16 cellular contexts compared by ENCODE assay signal in the genomic region with DNA sequence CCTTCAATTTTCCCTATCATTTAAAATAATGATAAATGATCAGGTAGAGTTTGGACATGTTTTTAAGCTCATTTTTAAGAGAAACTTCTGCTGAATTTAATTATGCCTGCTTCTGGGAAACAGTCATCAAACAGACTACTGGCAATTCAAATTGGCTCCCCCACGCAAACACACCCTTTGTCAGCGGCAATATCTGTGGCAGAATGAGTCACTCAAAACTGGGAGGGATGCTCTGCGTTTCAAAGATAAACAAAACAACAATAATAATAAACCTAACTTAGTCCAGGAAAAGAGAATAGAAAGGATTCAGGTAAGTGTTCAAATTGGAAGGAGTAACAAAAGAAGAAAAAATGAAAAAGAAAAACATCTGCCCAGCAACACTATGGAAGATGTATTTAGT.
DNase-seq lines count a peak whose midpoint lies in the region; TF ChIP-seq lines count a peak whose summit lies in the region.
"Had no signal": no experiment of that assay in that cellular context is flagged by ENCODE, and none has a peak within 500 bp of the region (broad histone marks: within the 10 kb centered on the region; RNA-seq: fewer than 3 reads in every experiment).

No MANE protein-coding gene starts in this region.

- H3K4me1 Mint-ChIP-seq in neural progenitor cell = peaks cover 32% of the 10 kb centered on the region
- H3K4me1 Mint-ChIP-seq: CD14-positive monocyte had no signal

- TF ChIP-seq POLR2A in thyroid gland (IDR thresholded peaks at IDR 0.05) = no peak

- no peak overlapping the region for H2AFZ ChIP-seq in neural progenitor cell (replicated peaks)

- H3K9ac ChIP-seq in neural progenitor cell = no peak overlapping the region

- WGBS in thyroid gland, 2 donors = 67% methylated on average over 3 of the region's 3 CpGs

- H3K4me2 ChIP-seq in neural progenitor cell = peak overlapping the region; percentile 58
- H3K4me2 ChIP-seq: A549 had no signal

- H3K36me3 ChIP-seq in MG63 (no peaks in the 10 kb centered on the region), neural progenitor cell (no peaks in the 10 kb centered on the region), thyroid gland (no peaks in the 10 kb centered on the region)

- H3K27ac ChIP-seq in neural progenitor cell (no peak overlapping the region), thyroid gland (no peak overlapping the region)
- H3K27ac ChIP-seq: A549 had no signal

- H3K4me3 Mint-ChIP-seq in neural progenitor cell = no peak overlapping the region
- H3K4me3 Mint-ChIP-seq: CD14-positive monocyte; CD8-positive, alpha-beta T cell; H9 had no signal

- H3F3A ChIP-seq in neural progenitor cell (ENCODE audit: low read depth) = peaks cover 6% of the 10 kb centered on the region

- H3K36me3 Mint-ChIP-seq in neural progenitor cell = no peaks in the 10 kb centered on the region
- H3K36me3 Mint-ChIP-seq: CD14-positive monocyte; CD8-positive, alpha-beta T cell had no signal

- H3K9me3 ChIP-seq in MG63 (no peaks in the 10 kb centered on the region), neural progenitor cell (ENCODE audit: low read depth) (no peaks in the 10 kb centered on the region), thyroid gland (no peaks in the 10 kb centered on the region)
- H3K9me3 ChIP-seq: A549 had no signal

- no peaks in the 10 kb centered on the region for H3K79me2 ChIP-seq in neural progenitor cell (ENCODE audit: low read depth)

- 0 out of 2 replicates have a peak, but pooled peaks cover 5% of the 10 kb centered on the region for H3K27me3 ChIP-seq in MG63
- no peaks in the 10 kb centered on the region for H3K27me3 ChIP-seq in neural progenitor cell
- H3K27me3 ChIP-seq in thyroid gland = no peaks in the 10 kb centered on the region

- H3K4me3 ChIP-seq in MG63 (no peak overlapping the region), neural progenitor cell (peak overlapping the region; percentile 7), thyroid gland (replicated peaks in 1 of 3) (no peak overlapping the region)
- H3K4me3 ChIP-seq: A549 had no signal

- DNase-seq in MG63 (peak; percentile 11), NCI-H1105 treated with DMSO at 0.1 percent for 48 hours (lab: John Stamatoyannopoulos, UW) (peak; percentile 67), SW480 (ENCODE audit: low spot score) (peak; percentile 46), neural progenitor cell (ENCODE audit: low spot score) (no peak), thyroid gland (no peak), cerebellum (ENCODE audit: low spot score) (no peak)
- no peak for DNase-seq in activated effector memory CD4-positive, alpha-beta T cell treated with anti-CD3 and anti-CD28 coated beads, Interleukin-2, amount 50 U/mL, for 16 hours
- DNase-seq: CD8-positive, alpha-beta T cell; COR-L47; DMS153; DMS79 treated with DMSO at 0.1 percent for 48 hours; EL; GOT3; H9 had no signal

- intact Hi-C loops in thyroid gland (cut with DNase I) = no loop called here

- H4K20me1 ChIP-seq in neural progenitor cell (ENCODE audit: low read depth) = no peaks in the 10 kb centered on the region

- peak overlapping the region; percentile 34 for H3K27ac Mint-ChIP-seq in neural progenitor cell
- H3K27ac Mint-ChIP-seq: CD14-positive monocyte; CD8-positive, alpha-beta T cell; H9 had no signal

- H3K27me3 Mint-ChIP-seq in neural progenitor cell (ENCODE audit: insufficient read depth, low read depth) = peaks cover 7% of the 10 kb centered on the region

- H3K4me1 ChIP-seq in neural progenitor cell (peaks cover 23% of the 10 kb centered on the region), thyroid gland (no peaks in the 10 kb centered on the region)
- H3K4me1 ChIP-seq: A549 had no signal

- TF ChIP-seq CTCF in neural progenitor cell (IDR thresholded peaks at IDR 0.05) = no peak
- TF ChIP-seq CTCF in thyroid gland (IDR thresholded peaks at IDR 0.05) = no peak

- H3K9me3 Mint-ChIP-seq in neural progenitor cell = peaks cover 1% of the 10 kb centered on the region
- H3K9me3 Mint-ChIP-seq: H9 had no signal

Comparison
In these comparisons a context has a peak if more than half of its experiments do, and no peak if none do; other contexts are left out.
1. DNase-seq: peak in MG63 (single experiment), NCI-H1105 treated with DMSO at 0.1 percent for 48 hours (single experiment) and SW480 (single experiment); none in neural progenitor cell (single experiment), thyroid gland (0 of 2), cerebellum (single experiment) and activated effector memory CD4-positive, alpha-beta T cell treated with anti-CD3 and anti-CD28 coated beads, Interleukin-2, amount 50 U/mL, for 16 hours (single experiment).